ENCODE assay signal across 11 cellular contexts in the genomic region with DNA sequence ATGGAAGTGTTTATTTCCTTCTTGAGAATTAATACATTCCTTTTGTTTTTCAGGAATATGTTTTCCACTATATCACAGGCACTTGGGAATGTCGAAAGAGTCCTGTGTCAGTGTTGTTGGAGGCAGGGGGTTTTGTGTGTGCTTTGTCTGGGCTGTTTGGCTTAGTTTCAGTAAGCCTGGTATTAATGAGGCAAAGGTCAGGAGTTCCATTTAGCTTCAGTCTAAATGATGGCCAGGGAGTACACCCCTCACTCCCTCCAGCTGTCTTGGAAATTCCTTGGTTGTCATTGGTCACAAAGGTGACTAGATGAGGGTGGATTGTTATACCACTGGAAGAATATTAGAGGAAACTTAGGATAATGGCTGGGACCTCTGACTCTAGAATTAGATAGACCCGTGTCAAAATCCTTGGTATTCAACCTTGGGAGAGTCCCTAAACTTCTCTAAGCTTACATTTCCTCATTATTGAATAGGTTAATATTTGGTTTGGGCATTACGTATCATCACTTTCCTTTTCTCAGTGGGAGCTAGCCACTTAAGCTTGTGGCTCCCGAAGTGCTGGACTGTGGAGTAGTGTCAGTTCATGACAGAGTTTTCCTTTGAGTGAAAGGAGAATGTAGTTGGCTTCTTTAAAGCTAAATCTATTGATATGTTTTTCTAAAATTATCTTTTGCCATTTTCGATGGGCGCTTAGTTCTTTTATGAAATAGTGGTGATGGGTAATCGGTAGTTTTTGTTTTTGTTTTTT. TPM values are rescaled to one million over a fixed set of nuclear protein-coding genes. Genes with fewer than 3 reads are reported as not detected.
DNase-seq lines count a peak whose midpoint lies in the region; ATAC-seq and TF ChIP-seq lines count a peak whose summit lies in the region.
"Had no signal": no experiment of that assay in that cellular context is flagged by ENCODE, and none has a peak within 500 bp of the region (broad histone marks: within the 10 kb centered on the region; RNA-seq: fewer than 3 reads in every experiment).

No MANE protein-coding gene starts in this region.

- no peak overlapping the region for H3K27ac ChIP-seq in CD4-positive, alpha-beta T cell (ENCODE audit: low read depth, low read length)
- H3K27ac ChIP-seq in cardiac muscle cell (peak overlapping the region; percentile 78), psoas muscle (peak overlapping the region; percentile 62)
- H3K27ac ChIP-seq: VCaP had no signal

- POLR2A ChIA-PET in CD4-positive, alpha-beta T cell (lab: Charles Lee) = no interaction called here
- POLR2A ChIA-PET in WTC11 (lab: Charles Lee) = interaction anchor here (0.8 kb wide), 1 partner anchor 34 kb away, joined by 3 read pairs; no protein-coding TSS in a partner anchor

- DNase-seq in CD4-positive, alpha-beta T cell = no peak
- no peak for DNase-seq in WTC11 (ENCODE audit: low spot score)
- DNase-seq in cardiac muscle cell (ENCODE audit: low read depth in 1 of 2, low spot score in 1 of 2) = peak; percentile 26 to 72
- DNase-seq in psoas muscle = no peak
- no peak for DNase-seq in GM19238 (ENCODE audit: insufficient read length, low spot score)
- DNase-seq: NCI-H1048 had no signal

- peak overlapping the region; percentile 6 for H3K4me3 Mint-ChIP-seq in CD4-positive, alpha-beta T cell
- H3K4me3 Mint-ChIP-seq in WTC11 = no peak overlapping the region

- H3K36me3 ChIP-seq in cardiac muscle cell = no peaks in the 10 kb centered on the region
- H3K36me3 ChIP-seq in psoas muscle (ENCODE audit: insufficient read depth in 1 of 2, low read depth in 1 of 2) = no peaks in the 10 kb centered on the region

- WGBS in psoas muscle, 3 donors = 27 to 42% (median 29%) methylated on average over 7 of the region's 7 CpGs

- H3K4me1 ChIP-seq in cardiac muscle cell (ENCODE audit: low read depth) = peaks cover 50% of the 10 kb centered on the region
- peaks cover 47% of the 10 kb centered on the region for H3K4me1 ChIP-seq in psoas muscle

- H3K4me1 Mint-ChIP-seq in CD4-positive, alpha-beta T cell (ENCODE audit: low read depth) = peaks cover 78% of the 10 kb centered on the region
- H3K4me1 Mint-ChIP-seq in WTC11 = peaks cover 50% of the 10 kb centered on the region

- H3K9me3 Mint-ChIP-seq in CD4-positive, alpha-beta T cell = no peaks in the 10 kb centered on the region
- no peaks in the 10 kb centered on the region for H3K9me3 Mint-ChIP-seq in WTC11

- H3K9me3 ChIP-seq in CD4-positive, alpha-beta T cell (ENCODE audit: control insufficient read depth, low read length) = no peaks in the 10 kb centered on the region
- H3K9me3 ChIP-seq in cardiac muscle cell (ENCODE audit: low read depth) (no peaks in the 10 kb centered on the region), psoas muscle (no peaks in the 10 kb centered on the region)

- H3K27me3 ChIP-seq in CD4-positive, alpha-beta T cell (ENCODE audit: control insufficient read depth, insufficient read depth, low read length) = no peaks in the 10 kb centered on the region
- H3K27me3 ChIP-seq in cardiac muscle cell (no peaks in the 10 kb centered on the region), psoas muscle (ENCODE audit: insufficient read depth in 3 of 3, low read length in 2 of 3) (no peaks in the 10 kb centered on the region)

- intact Hi-C loops in CD4-positive, alpha-beta T cell (cut with DNase I, micrococcal nuclease) = loop anchor here in 1 of 2 experiments (10.0 kb wide), 1 partner anchor 89 kb away; no protein-coding TSS in a partner anchor
- intact Hi-C loops in psoas muscle (cut with DNase I) = loop anchor here in 1 of 2 donors (10.0 kb wide), 1 partner anchor 49 kb away; no protein-coding TSS in a partner anchor

- ATAC-seq in CD4-positive, alpha-beta T cell (ENCODE audit: poor library complexity) = no peak
- ATAC-seq in WTC11 (no peak), psoas muscle (peak in 3 of 4 donors; percentile 12 to 41 (median 38)), GM21825 (IDR thresholded peaks at IDR 0.05; ENCODE audit: unreplicated experiment) (no peak), GM18858 (IDR thresholded peaks at IDR 0.05; ENCODE audit: unreplicated experiment) (no peak), HG02571 (IDR thresholded peaks at IDR 0.05; ENCODE audit: unreplicated experiment) (no peak)
- ATAC-seq: HCT116 had no signal

- no peak for TF ChIP-seq CTCF in CD4-positive, alpha-beta T cell (IDR thresholded peaks at IDR 0.05)
- TF ChIP-seq CTCF in WTC11 (IDR thresholded peaks at IDR 0.05) = no peak
- no peak for TF ChIP-seq CTCF in cardiac muscle cell (IDR thresholded peaks at IDR 0.05; ENCODE audit: low read depth, low read length)
- TF ChIP-seq CTCF in psoas muscle (IDR thresholded peaks at IDR 0.05) = no peak

- H3K4me3 ChIP-seq in cardiac muscle cell (no peak overlapping the region), psoas muscle (peak overlapping the region; percentile 45)

- peak overlapping the region; percentile 26 for H3K27ac Mint-ChIP-seq in CD4-positive, alpha-beta T cell
- peak overlapping the region; percentile 14 for H3K27ac Mint-ChIP-seq in WTC11

- H3K27me3 Mint-ChIP-seq in CD4-positive, alpha-beta T cell = no peaks in the 10 kb centered on the region
- H3K27me3 Mint-ChIP-seq in WTC11 (ENCODE audit: low read depth) = no peaks in the 10 kb centered on the region

- peaks cover 15% of the 10 kb centered on the region for H3K36me3 Mint-ChIP-seq in CD4-positive, alpha-beta T cell (ENCODE audit: low read depth)
- H3K36me3 Mint-ChIP-seq in WTC11 = no peaks in the 10 kb centered on the region

- CTCF ChIA-PET in CD4-positive, alpha-beta T cell (lab: Charles Lee) = no interaction called here
- CTCF ChIA-PET in WTC11 (lab: Charles Lee) = interaction anchor here (0.6 to 1.1 kb wide), 3 partner anchors 15 to 118 kb away, joined by 3 to 5 read pairs (median 5); no protein-coding TSS in a partner anchor

TF ChIP-seq in WTC11, 78 proteins besides CTCF, POLR2A, EP300 and RAD21:
- TF ChIP-seq, protein P1, sequence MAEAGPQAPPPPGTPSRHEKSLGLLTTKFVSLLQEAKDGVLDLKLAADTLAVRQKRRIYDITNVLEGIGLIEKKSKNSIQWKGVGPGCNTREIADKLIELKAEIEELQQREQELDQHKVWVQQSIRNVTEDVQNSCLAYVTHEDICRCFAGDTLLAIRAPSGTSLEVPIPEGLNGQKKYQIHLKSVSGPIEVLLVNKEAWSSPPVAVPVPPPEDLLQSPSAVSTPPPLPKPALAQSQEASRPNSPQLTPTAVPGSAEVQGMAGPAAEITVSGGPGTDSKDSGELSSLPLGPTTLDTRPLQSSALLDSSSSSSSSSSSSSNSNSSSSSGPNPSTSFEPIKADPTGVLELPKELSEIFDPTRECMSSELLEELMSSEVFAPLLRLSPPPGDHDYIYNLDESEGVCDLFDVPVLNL (CRISPR knock-in tag; IDR thresholded peaks at IDR 0.05; ENCODE audit: borderline replicate concordance, low read depth) = no peak
- TF ChIP-seq, protein P2, sequence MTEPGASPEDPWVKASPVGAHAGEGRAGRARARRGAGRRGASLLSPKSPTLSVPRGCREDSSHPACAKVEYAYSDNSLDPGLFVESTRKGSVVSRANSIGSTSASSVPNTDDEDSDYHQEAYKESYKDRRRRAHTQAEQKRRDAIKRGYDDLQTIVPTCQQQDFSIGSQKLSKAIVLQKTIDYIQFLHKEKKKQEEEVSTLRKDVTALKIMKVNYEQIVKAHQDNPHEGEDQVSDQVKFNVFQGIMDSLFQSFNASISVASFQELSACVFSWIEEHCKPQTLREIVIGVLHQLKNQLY (CRISPR knock-in tag; IDR thresholded peaks at IDR 0.05) = no peak
- TF ChIP-seq ZNF396 (CRISPR knock-in tag; IDR thresholded peaks at IDR 0.05; ENCODE audit: borderline replicate concordance) (no peak), GABPB1 (CRISPR knock-in tag; IDR thresholded peaks at IDR 0.05) (no peak), FOXP1 (CRISPR knock-in tag; IDR thresholded peaks at IDR 0.05; ENCODE audit: borderline replicate concordance) (no peak), CREB1 (CRISPR knock-in tag; IDR thresholded peaks at IDR 0.05) (no peak)
- TF ChIP-seq, protein P3, sequence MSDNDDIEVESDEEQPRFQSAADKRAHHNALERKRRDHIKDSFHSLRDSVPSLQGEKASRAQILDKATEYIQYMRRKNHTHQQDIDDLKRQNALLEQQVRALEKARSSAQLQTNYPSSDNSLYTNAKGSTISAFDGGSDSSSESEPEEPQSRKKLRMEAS (CRISPR knock-in tag; IDR thresholded peaks at IDR 0.05) = no peak

RNA-seq across cellular contexts. Expression of a gene that starts 5.2 kb away (rescaled TPM):
- total RNA-seq in CD4-positive, alpha-beta T cell = 10 to 100 TPM; 21.7 to 24.9 TPM
- total RNA-seq in WTC11 (2021) = 23.7 to 26.7 TPM (median 26.1 TPM) in 3 replicates
- 43.2 and 46.3 TPM in 2 replicates for total RNA-seq in cardiac muscle cell
- 15.9 and 21.6 TPM in 2 replicates for polyA plus RNA-seq in cardiac muscle cell
- total RNA-seq in psoas muscle = 10 to 100 TPM; 12.8 to 18.9 (median 15.0) TPM
- polyA plus RNA-seq in psoas muscle = 10 to 100 TPM in 1 of 3 donors, 1 to 10 TPM in 2; 3.6 to 16.8 (median 4.0) TPM

Comparison
In these comparisons a context has a peak if more than half of its experiments do, and no peak if none do; other contexts are left out.
1. ATAC-seq: peak in psoas muscle (3 of 4); none in CD4-positive, alpha-beta T cell (single experiment), WTC11 (single experiment), GM21825 (single experiment), GM18858 (single experiment) and HG02571 (single experiment).
2. DNase-seq: peak in cardiac muscle cell (2 of 2); none in CD4-positive, alpha-beta T cell (0 of 10), WTC11 (single experiment), psoas muscle (0 of 2) and GM19238 (single experiment).